In genomic region chr11:47904808-47905207, GRCh38 we compare ENCODE assay signal across 7 cellular contexts.
"Had no signal": no experiment of that assay in that cellular context is flagged by ENCODE, and none has a peak within 500 bp of the region (broad histone marks: within the 10 kb centered on the region; RNA-seq: fewer than 3 reads in every experiment).

No MANE protein-coding gene starts in this region.

- H3K4me3 ChIP-seq: GM23338, K562 had no signal

- H3K9me3 Mint-ChIP-seq: GM23338, H9 had no signal

- H3K27ac Mint-ChIP-seq: GM23338, H9 had no signal

- H3K27ac ChIP-seq: HL-60 had no signal

- H3K4me1 Mint-ChIP-seq: GM23338, H9 had no signal

- DNase-seq: H9 had no signal

- FAIRE-seq: H1, H54, HepG2, K562 had no signal

- ATAC-seq: GM23338, HepG2, K562 had no signal

- H3K4me2 ChIP-seq: GM23338 had no signal

- H3K4me3 Mint-ChIP-seq: GM23338, H9 had no signal
